In genomic region chr17:37824534-37825485, GRCh38 we compare ENCODE assay signal across 10 cellular contexts.
DNase-seq lines count a peak whose midpoint lies in the region; ATAC-seq lines count a peak whose summit lies in the region.
"Had no signal": no experiment of that assay in that cellular context is flagged by ENCODE, and none has a peak within 500 bp of the region (broad histone marks: within the 10 kb centered on the region; RNA-seq: fewer than 3 reads in every experiment).

No MANE protein-coding gene starts in this region.

- peak; percentile 70 for ATAC-seq in HG02759 (IDR thresholded peaks at IDR 0.05; ENCODE audit: unreplicated experiment)
- ATAC-seq in HG03025 (IDR thresholded peaks at IDR 0.05; ENCODE audit: low FRiP score, unreplicated experiment): no peak
- no peak for ATAC-seq in HG03045 (IDR thresholded peaks at IDR 0.05; ENCODE audit: unreplicated experiment)

- DNase-seq in AG20443 (ENCODE audit: low spot score): peak; percentile 91
- DNase-seq in SW 1271 (lab: John Stamatoyannopoulos, UW): peak; percentile 43 to 80
- peak; percentile 87 for DNase-seq in iPS-NIHi7 (ENCODE audit: extremely low spot score)
- DNase-seq in HUDEP-2 (lab: John Stamatoyannopoulos, UW; ENCODE audit: unreplicated experiment in 76 of 76): no peak
- DNase-seq in GM19238 (ENCODE audit: insufficient read length, low spot score): no peak
- DNase-seq: dorsolateral prefrontal cortex, ovary had no signal

Comparison
In these comparisons a context has a peak if more than half of its experiments do, and no peak if none do; other contexts are left out.
1. DNase-seq: peak in AG20443 (single experiment), SW 1271 (2 of 2) and iPS-NIHi7 (single experiment); none in HUDEP-2 (0 of 76) and GM19238 (single experiment).